In genomic region chr11:29280452-29280851, GRCh38 we compare ENCODE assay signal across 1 cellular context.
TF ChIP-seq lines count a peak whose summit lies in the region.

No MANE protein-coding gene starts in this region.

TF ChIP-seq in GM12878, 131 proteins besides CTCF, POLR2A, EP300 and RAD21 (continued from another document):
- peak; percentile 51; the same call in 1 of the 2 replicates for TF ChIP-seq RELB (IDR thresholded peaks at IDR 0.05; ENCODE audit: low read depth)
- TF ChIP-seq IRF3 (IDR thresholded peaks at IDR 0.05) = no peak
- TF ChIP-seq ELK1 (IDR thresholded peaks at IDR 0.05; ENCODE audit: low read depth, low read length) = no peak
- TF ChIP-seq SIN3A (IDR thresholded peaks at IDR 0.05; ENCODE audit: low read depth, low read length) = no peak
- no peak for TF ChIP-seq BHLHE40 (IDR thresholded peaks at IDR 0.05; ENCODE audit: borderline replicate concordance in 1 of 2, low read depth in 2 of 2, low read length in 1 of 2)
- peak; percentile 42; the same call in 1 of the 2 replicates for TF ChIP-seq DPF2 (IDR thresholded peaks at IDR 0.05)
- TF ChIP-seq ZBTB11 (CRISPR knock-in tag; IDR thresholded peaks at IDR 0.05) = no peak
